Comparison of ENCODE assay signal across 10 cellular contexts in genomic region chr7:26196305-26196704, GRCh38. TPM values are rescaled to one million over a fixed set of nuclear protein-coding genes. Genes with fewer than 3 reads are reported as not detected.
DNase-seq lines count a peak whose midpoint lies in the region; ATAC-seq and TF ChIP-seq lines count a peak whose summit lies in the region.
"Had no signal": no experiment of that assay in that cellular context is flagged by ENCODE, and none has a peak within 500 bp of the region (broad histone marks: within the 10 kb centered on the region; RNA-seq: fewer than 3 reads in every experiment).

No MANE protein-coding gene starts in this region.

- H3K4me1 ChIP-seq in Panc1 (ENCODE audit: control insufficient read depth, insufficient read depth, low read length) (peaks cover 59% of the 10 kb centered on the region), psoas muscle (peaks cover 64% of the 10 kb centered on the region)

- H3K9me3 ChIP-seq in Panc1 (ENCODE audit: control insufficient read depth, insufficient read depth, low read depth, low read length) (no peaks in the 10 kb centered on the region), psoas muscle (no peaks in the 10 kb centered on the region)

- H3K4me3 ChIP-seq in Panc1 (ENCODE audit: low read depth in 2 of 2, low read length in 2 of 2) (peak overlapping the region; percentile 97 to 98), epithelial cell of esophagus (ENCODE audit: low read length) (peak overlapping the region; percentile 5), psoas muscle (peak overlapping the region; percentile 90)

- intact Hi-C loops in Panc1 (cut with micrococcal nuclease; ENCODE audit: unreplicated experiment) = no loop called here
- intact Hi-C loops in psoas muscle (cut with DNase I) = loop anchor here in 1 of 2 donors (5.0 to 10.0 kb wide), 2 partner anchors 302 to 971 kb away; partner anchors contain the start of gene HOXA9

- BruUV-seq in Panc1 (replicated peaks; lab: Mats Ljungman, UMichigan) = no TSS peak

- H3K27me3 ChIP-seq in Panc1 (ENCODE audit: control insufficient read depth, insufficient read depth, low read length) = no peaks in the 10 kb centered on the region
- H3K27me3 ChIP-seq in psoas muscle (ENCODE audit: insufficient read depth in 3 of 3, low read length in 2 of 3) = no peaks in the 10 kb centered on the region

- WGBS in psoas muscle, 3 donors = 27 to 38% (median 28%) methylated on average over 4 of the region's 4 CpGs

- CTCF ChIA-PET in Panc1 (lab: Charles Lee) = no interaction called here

- TF ChIP-seq CTCF in Panc1 (IDR thresholded peaks at IDR 0.05) (no peak), epithelial cell of esophagus (IDR thresholded peaks at IDR 0.05; ENCODE audit: insufficient read depth, low read depth, low read length, missing control alignments) (no peak), psoas muscle (IDR thresholded peaks at IDR 0.05) (no peak)

- H3K27ac ChIP-seq in Panc1 (ENCODE audit: low read length) = peak overlapping the region; percentile 100
- H3K27ac ChIP-seq in psoas muscle = peak overlapping the region; percentile 55

- in situ Hi-C loops in Panc1 (cut with HindIII; ENCODE audit: low pct_unique_long_range_greater_than_20kb, low sequenced_read_pairs) = no loop called here

- H3K36me3 ChIP-seq in Panc1 (ENCODE audit: control insufficient read depth, insufficient read depth, low read length) (peaks cover 72% of the 10 kb centered on the region), psoas muscle (ENCODE audit: insufficient read depth in 1 of 2, low read depth in 1 of 2) (peaks cover 12 to 76% of the 10 kb centered on the region in 2 donors)

- POLR2A ChIA-PET in Panc1 (lab: Charles Lee) = interaction anchor here (0.6 kb wide), 1 partner anchor 89 kb away, joined by 3 read pairs; no protein-coding TSS in a partner anchor

- ATAC-seq in Panc1 = no peak
- ATAC-seq in psoas muscle = no peak

- DNase-seq in NOMO-1 treated with dmso at 0.1 percent for 144 hours (lab: John Stamatoyannopoulos, UW; ENCODE audit: unreplicated experiment) (peak; percentile 31), NOMO-1 (lab: John Stamatoyannopoulos, UW; ENCODE audit: unreplicated experiment in 2 of 2) (no peak), Panc1 (ENCODE audit: low read depth, low spot score) (no peak), epithelial cell of esophagus (ENCODE audit: low read depth) (no peak), psoas muscle (no peak), H4 (ENCODE audit: low spot score) (no peak), DMS153 treated with DMSO at 0.1 percent for 48 hours (lab: John Stamatoyannopoulos, UW; ENCODE audit: unreplicated experiment) (no peak), NCI-H1436 (lab: John Stamatoyannopoulos, UW) (no peak)
- DNase-seq: 8988T; central memory CD4-positive, alpha-beta T cell had no signal

RNA-seq across cellular contexts. Expression of gene HNRNPA2B1, which starts 4.2 kb away (rescaled TPM):
- total RNA-seq in Panc1 (2021; ENCODE audit: unreplicated experiment) (819 TPM), psoas muscle (100 to 1,000 TPM; 323 to 482 (median 452) TPM)
- 815 TPM for polyA plus RNA-seq in Panc1 (2012; ENCODE audit: insufficient read length)
- polyA plus RNA-seq in psoas muscle = 100 to 1,000 TPM; 515 to 688 (median 663) TPM
- 178 and 335 TPM in 2 replicates for total RNA-seq in H4 (2014; rRNA removed; shearing (Covaris generic))

RNA-seq across cellular contexts. Expression of gene CBX3, which starts 5.2 kb away (rescaled TPM):
- 308 TPM for total RNA-seq in Panc1 (2021; ENCODE audit: unreplicated experiment)
- 136 TPM for polyA plus RNA-seq in Panc1 (2012; ENCODE audit: insufficient read length)
- total RNA-seq in psoas muscle = 10 to 100 TPM; 45.3 to 84.9 (median 66.7) TPM
- polyA plus RNA-seq in psoas muscle = 10 to 100 TPM; 71.6 to 97.0 (median 83.9) TPM
- 516 and 552 TPM in 2 replicates for total RNA-seq in H4 (2014; rRNA removed; shearing (Covaris generic))

RNA-seq across cellular contexts. Expression of gene NFE2L3, which starts 44.3 kb away (rescaled TPM):
- total RNA-seq in Panc1 (2021; ENCODE audit: unreplicated experiment) = 78.5 TPM
- 47.6 TPM for polyA plus RNA-seq in Panc1 (2012; ENCODE audit: insufficient read length)
- total RNA-seq in psoas muscle = 1 to 10 TPM in 1 of 4 donors, under 1 TPM in 3; 0.44 to 1.1 (median 0.78) TPM
- polyA plus RNA-seq in psoas muscle = 1 to 10 TPM in 1 of 3 donors, under 1 TPM in 2; 0.70 to 1.1 (median 0.72) TPM
- 34.1 and 34.9 TPM in 2 replicates for total RNA-seq in H4 (2014; rRNA removed; shearing (Covaris generic))

Comparison
In these comparisons a context has a peak if more than half of its experiments do, and no peak if none do; other contexts are left out.
1. H3K4me3 ChIP-seq: peak in every context shown above with its lines; median percentile 98 in Panc1; 90 in psoas muscle; 5 in epithelial cell of esophagus.
2. RNA of gene NFE2L3, which starts 44.3 kb away (total RNA-seq): 78.5 TPM in Panc1 (single experiment) and 34.1 to 34.9 TPM in H4; 0.44 to 1.1 TPM in psoas muscle; every median in the first group is over 10 times any median in the second.